In genomic region chr2:45279356-45279755, GRCh38 we compare ENCODE assay signal across 21 cellular contexts.
DNase-seq lines count a peak whose midpoint lies in the region; ATAC-seq and TF ChIP-seq lines count a peak whose summit lies in the region.
"Had no signal": no experiment of that assay in that cellular context is flagged by ENCODE, and none has a peak within 500 bp of the region (broad histone marks: within the 10 kb centered on the region; RNA-seq: fewer than 3 reads in every experiment).

No MANE protein-coding gene starts in this region.

- H3K79me2 ChIP-seq in SK-N-SH (ENCODE audit: insufficient read depth), result no peaks in the 10 kb centered on the region

- no peaks in the 10 kb centered on the region for H3K36me3 ChIP-seq in SK-N-SH (replicated peaks in 1 of 2; ENCODE audit: control insufficient read depth in 1 of 2, insufficient read depth in 2 of 2, low read length in 1 of 2)
- no peaks in the 10 kb centered on the region for H3K36me3 ChIP-seq in SJCRH30
- H3K36me3 ChIP-seq in skeletal muscle satellite cell (ENCODE audit: insufficient read depth, low read length), result no peaks in the 10 kb centered on the region
- H3K36me3 ChIP-seq: BLaER1 had no signal

- H3K9me2 ChIP-seq in SK-N-SH, result no peaks in the 10 kb centered on the region

- intact Hi-C loops in CD14-positive monocyte (cut with micrococcal nuclease), result no loop called here

- POLR2A ChIA-PET in SK-N-SH (lab: Yijun Ruan, JAX), result no interaction called here

- H3K4me2 ChIP-seq in SK-N-SH (no peak overlapping the region), skeletal muscle satellite cell (ENCODE audit: low read length) (no peak overlapping the region)
- H3K4me2 ChIP-seq: BLaER1, GM23338 had no signal

- H3K36me3 Mint-ChIP-seq in CD14-positive monocyte, result no peaks in the 10 kb centered on the region

- no peak for ATAC-seq in SK-N-SH treated with all-trans-retinoic acid at 6 μM for 48 hours
- ATAC-seq: GM23338 had no signal

- peaks cover 17% of the 10 kb centered on the region for H3F3A ChIP-seq in SK-N-SH (replicated peaks; ENCODE audit: insufficient read depth)

- H3K27me3 Mint-ChIP-seq in CD14-positive monocyte (ENCODE audit: low read depth in 3 of 3), result peaks cover 4 to 14% (median 6%) of the 10 kb centered on the region in 3 donors

- DNase-seq in SK-N-SH (no peak), SJCRH30 (no peak), fibroblast of peridontal ligament (ENCODE audit: extremely low read depth) (peak; percentile 30), CD14-positive monocyte (ENCODE audit: low spot score) (no peak), NCI-H510A (lab: John Stamatoyannopoulos, UW) (no peak), NCI-H226 (no peak)
- DNase-seq: CD4-positive, alpha-beta T cell; CD8-positive, alpha-beta memory T cell; DMS 273 treated with DMSO at 0.1 percent for 48 hours; DMS79; EL; GF-D8; H9; HFFc6 had no signal

- TF ChIP-seq EP300 in SK-N-SH (IDR thresholded peaks at IDR 0.05; ENCODE audit: borderline replicate concordance in 1 of 2, low read depth in 1 of 2, low read length in 1 of 2), result no peak

- TF ChIP-seq CTCF in SK-N-SH (IDR thresholded peaks at IDR 0.05) (no peak), CD14-positive monocyte (IDR thresholded peaks at IDR 0.05) (no peak)

- H3K27ac Mint-ChIP-seq in CD14-positive monocyte, result no peak overlapping the region
- H3K27ac Mint-ChIP-seq: B cell; CD4-positive, alpha-beta T cell; GM23338; H9; HFFc6 had no signal

- H3K9me3 ChIP-seq in SK-N-SH (no peaks in the 10 kb centered on the region), SJCRH30 (replicated peaks) (no peaks in the 10 kb centered on the region), skeletal muscle satellite cell (replicated peaks; ENCODE audit: low read length) (no peaks in the 10 kb centered on the region)
- H3K9me3 ChIP-seq: BLaER1 had no signal

- no peak overlapping the region for H3K4me3 Mint-ChIP-seq in CD14-positive monocyte
- H3K4me3 Mint-ChIP-seq: B cell; CD4-positive, alpha-beta T cell; CD8-positive, alpha-beta memory T cell; GM23338; H9; HFFc6 had no signal

- H3K27ac ChIP-seq in SK-N-SH (ENCODE audit: low read depth in 2 of 2, low read length in 1 of 2) (peak overlapping the region in 1 of 2 experiments; percentile 75; a peak in 2 of 4 replicates), SJCRH30 (peak overlapping the region; percentile 50)
- H3K27ac ChIP-seq: 22Rv1, BLaER1, C4-2B had no signal

- H3K27me3 ChIP-seq in SK-N-SH (ENCODE audit: insufficient read depth) (no peaks in the 10 kb centered on the region), SJCRH30 (no peaks in the 10 kb centered on the region), skeletal muscle satellite cell (ENCODE audit: control insufficient read depth, insufficient read depth, low read length) (no peaks in the 10 kb centered on the region)
- H3K27me3 ChIP-seq: BLaER1 had no signal

- WGBS in SK-N-SH (ENCODE audit: low lambda C conversion rate), result 93% methylated on average over 2 of the region's 2 CpGs

- peaks cover 14 to 56% of the 10 kb centered on the region in 2 experiments for H3K4me1 ChIP-seq in SK-N-SH (ENCODE audit: control insufficient read depth in 1 of 2, insufficient read depth in 2 of 2, low read depth in 1 of 2, low read length in 1 of 2)
- H3K4me1 ChIP-seq in SJCRH30, result peaks cover 57% of the 10 kb centered on the region
- H3K4me1 ChIP-seq in skeletal muscle satellite cell (ENCODE audit: control insufficient read depth, insufficient read depth, low read length), result peaks cover 78% of the 10 kb centered on the region
- H3K4me1 ChIP-seq: BLaER1 had no signal

- H3K9ac ChIP-seq in SK-N-SH (peak overlapping the region; percentile 3), skeletal muscle satellite cell (ENCODE audit: low read depth, low read length) (peak overlapping the region; percentile 53)
- H3K9ac ChIP-seq: BLaER1 had no signal

- no peaks in the 10 kb centered on the region for H4K20me1 ChIP-seq in SK-N-SH (ENCODE audit: insufficient read depth)
- H4K20me1 ChIP-seq: BLaER1 had no signal

- peaks cover 0 to 4% (median 0%) of the 10 kb centered on the region in 7 donors for H3K9me3 Mint-ChIP-seq in CD14-positive monocyte
- H3K9me3 Mint-ChIP-seq: CD4-positive, alpha-beta T cell; CD8-positive, alpha-beta memory T cell; H9; HFFc6 had no signal

- no peak for TF ChIP-seq RAD21 in SK-N-SH (IDR thresholded peaks at IDR 0.05; ENCODE audit: low read length)

- CTCF ChIA-PET in SK-N-SH (lab: Yijun Ruan, JAX), result interaction anchor here (1.2 kb wide), 1 partner anchor 42 kb away, joined by 3 read pairs; no protein-coding TSS in a partner anchor

- no peak overlapping the region for H2AFZ ChIP-seq in SK-N-SH (ENCODE audit: low read depth)

- H3K4me3 ChIP-seq in SK-N-SH (ENCODE audit: low read depth in 2 of 2, low read length in 1 of 2), result no peak overlapping the region
- H3K4me3 ChIP-seq in SJCRH30, result no peak overlapping the region
- H3K4me3 ChIP-seq in skeletal muscle satellite cell (ENCODE audit: low read length), result no peak overlapping the region
- H3K4me3 ChIP-seq: BLaER1, GM23338 had no signal

- no peaks in the 10 kb centered on the region for H3K4me1 Mint-ChIP-seq in CD14-positive monocyte
- H3K4me1 Mint-ChIP-seq: B cell; CD8-positive, alpha-beta memory T cell had no signal

TF ChIP-seq in SK-N-SH, 30 proteins besides CTCF, POLR2A, EP300 and RAD21 (continues in another document):
- TF ChIP-seq NRF1 (IDR thresholded peaks at IDR 0.05; ENCODE audit: low read depth, low read length) (no peak), TAF1 (IDR thresholded peaks at IDR 0.05; ENCODE audit: borderline replicate concordance, low read depth, low read length) (no peak), PBX3 (IDR thresholded peaks at IDR 0.05) (no peak), EZH2phosphoT487 (IDR thresholded peaks at IDR 0.05; ENCODE audit: borderline replicate concordance, low read depth) (no peak), JUND (IDR thresholded peaks at IDR 0.05) (no peak), MEF2A (IDR thresholded peaks at IDR 0.05; ENCODE audit: borderline replicate concordance, low read depth) (no peak), TEAD4 (IDR thresholded peaks at IDR 0.05; ENCODE audit: borderline replicate concordance, insufficient read depth) (no peak), IRF3 (IDR thresholded peaks at IDR 0.05; ENCODE audit: low read depth, low read length) (no peak), RXRA (IDR thresholded peaks at IDR 0.05; ENCODE audit: borderline replicate concordance, low read depth) (no peak)

TF ChIP-seq in SK-N-SH treated with all-trans-retinoic acid at 6 μM for 48 hours, 23 proteins besides CTCF, POLR2A, EP300 and RAD21:
- no peak for TF ChIP-seq ZNF565 (CRISPR knock-in tag; conservative IDR thresholded peaks at IDR 0.05; ENCODE audit: low read depth)
- no peak for TF ChIP-seq ZC3H10 (CRISPR knock-in tag; IDR thresholded peaks at IDR 0.05)
- no peak for TF ChIP-seq PPARA (CRISPR knock-in tag; IDR thresholded peaks at IDR 0.05; ENCODE audit: borderline replicate concordance)
